In genomic region chr11:113567097-113567496, GRCh38 we compare ENCODE assay signal across 7 cellular contexts.
"Had no signal": no experiment of that assay in that cellular context is flagged by ENCODE, and none has a peak within 500 bp of the region (broad histone marks: within the 10 kb centered on the region; RNA-seq: fewer than 3 reads in every experiment).

No MANE protein-coding gene starts in this region.

- H3K9me3 ChIP-seq: HAP-1 had no signal

- H3K36me3 ChIP-seq: HAP-1 had no signal

- DNase-seq: GM23248, GOT3, H7, HFFc6, IMR-90 had no signal

- H3K27ac Mint-ChIP-seq: HFFc6 had no signal

- H3K4me1 ChIP-seq: HAP-1 had no signal

- H3K4me3 Mint-ChIP-seq: HFFc6 had no signal

- H3K4me3 ChIP-seq: GM23248, HAP-1, K562 had no signal
